ENCODE assay signal across 17 cellular contexts in genomic region chr3:23264413-23264812, GRCh38.
DNase-seq lines count a peak whose midpoint lies in the region; ATAC-seq and TF ChIP-seq lines count a peak whose summit lies in the region.
"Had no signal": no experiment of that assay in that cellular context is flagged by ENCODE, and none has a peak within 500 bp of the region (broad histone marks: within the 10 kb centered on the region; RNA-seq: fewer than 3 reads in every experiment).

No MANE protein-coding gene starts in this region.

- DNase-seq in BJ (ENCODE audit: low read depth) (peak; percentile 70), NCI-H226 (peak; percentile 87), dedifferentiated amniotic fluid mesenchymal stem cell (ENCODE audit: extremely low spot score) (peak; percentile 81), omental fat pad (ENCODE audit: low spot score) (no peak), NCI-H2171 treated with DMSO at 0.1 percent for 48 hours (lab: John Stamatoyannopoulos, UW) (no peak), OCI-M2 (lab: John Stamatoyannopoulos, UW; ENCODE audit: unreplicated experiment) (no peak), posterior vena cava (ENCODE audit: low spot score) (no peak)
- DNase-seq in stimulated activated CD4-positive, alpha-beta T cell treated with anti-CD3 and anti-CD28 coated beads, Interleukin-1b, Interleukin-23, amount 100 ng/mL, for 48 hours: no peak
- DNase-seq: activated CD4-positive, alpha-beta memory T cell treated with anti-CD3 and anti-CD28 coated beads for 36 hours; effector memory CD8-positive, alpha-beta T cell; head of caudate nucleus; NCI-H2171; NK-92 treated with Interleukin-12 subunit alpha and Interleukin-12 subunit beta, amount 100 ng/mL, for 24 hours; ovary; SJCRH30; spleen had no signal

- H3K27me3 ChIP-seq in BJ (ENCODE audit: control insufficient read depth, insufficient read depth, low read length): no peaks in the 10 kb centered on the region
- H3K27me3 ChIP-seq: ascending aorta, ovary, SJCRH30, spleen had no signal

- no peaks in the 10 kb centered on the region for H3K36me3 ChIP-seq in BJ (ENCODE audit: control insufficient read depth, insufficient read depth, low read length)
- H3K36me3 ChIP-seq: ascending aorta, ovary, SJCRH30, spleen had no signal

- no peak overlapping the region for H3K4me3 ChIP-seq in BJ (ENCODE audit: low read depth, low read length)
- H3K4me3 ChIP-seq: ascending aorta, ovary, SJCRH30, spleen had no signal

- POLR2A ChIA-PET in BJ (lab: Charles Lee): no interaction called here

- CTCF ChIA-PET in BJ (lab: Yijun Ruan, JAX): no interaction called here

- intact Hi-C loops in posterior vena cava (cut with DNase I): no loop called here

- TF ChIP-seq CTCF in BJ (IDR thresholded peaks at IDR 0.05; ENCODE audit: insufficient read depth, low read depth, low read length) (no peak), omental fat pad (IDR thresholded peaks at IDR 0.05) (no peak)

- peak; percentile 41 for ATAC-seq in omental fat pad (ENCODE audit: low FRiP score)
- ATAC-seq: effector memory CD8-positive, alpha-beta T cell had no signal

Comparison
In these comparisons a context has a peak if more than half of its experiments do, and no peak if none do; other contexts are left out.
1. DNase-seq: peak in BJ (single experiment), NCI-H226 (single experiment) and dedifferentiated amniotic fluid mesenchymal stem cell (single experiment); none in omental fat pad (single experiment), NCI-H2171 treated with DMSO at 0.1 percent for 48 hours (single experiment), OCI-M2 (single experiment), stimulated activated CD4-positive, alpha-beta T cell treated with anti-CD3 and anti-CD28 coated beads, Interleukin-1b, Interleukin-23, amount 100 ng/mL, for 48 hours (single experiment) and posterior vena cava (single experiment).